Comparison of ENCODE assay signal across 20 cellular contexts in genomic region chr12:24393105-24393504, GRCh38.
A peak's percentile ranks its signal among the peaks of the same experiment; 100 is the strongest.
DNase-seq lines count a peak whose midpoint lies in the region; ATAC-seq, FAIRE-seq and TF ChIP-seq lines count a peak whose summit lies in the region.
"Had no signal": no experiment of that assay in that cellular context is flagged by ENCODE, and none has a peak within 500 bp of the region (broad histone marks: within the 10 kb centered on the region; RNA-seq: fewer than 3 reads in every experiment).

No MANE protein-coding gene starts in this region.

- in situ Hi-C loops in HepG2 (cut with HindIII; ENCODE audit: extremely low pct_ligation_motif_present, low pct_unique_long_range_greater_than_20kb), result no loop called here

- no peak for FAIRE-seq in HepG2 (lab: Jason Lieb, UNC)
- FAIRE-seq: GM12892, GM18507 had no signal

- peak overlapping the region; percentile 25 for H3K27ac Mint-ChIP-seq in glutamatergic neuron (ENCODE audit: unreplicated experiment)
- H3K27ac Mint-ChIP-seq in CD8-positive, alpha-beta T cell, result no peak overlapping the region
- H3K27ac Mint-ChIP-seq: B cell, HFFc6 had no signal

- no peak for TF ChIP-seq RAD21 in HepG2 (CRISPR knock-in tag; IDR thresholded peaks at IDR 0.05)

- H3K9ac ChIP-seq in HepG2 (ENCODE audit: insufficient read depth, low read depth, low read length), result no peak overlapping the region
- H3K9ac ChIP-seq: BLaER1 treated with 17β-estradiol and CSF1 and Interleukin-3, amounts not matched to agents 10 nM and 100 nM had no signal

- no peaks in the 10 kb centered on the region for H4K20me1 ChIP-seq in HepG2 (ENCODE audit: insufficient read depth, low read length)
- H4K20me1 ChIP-seq: BLaER1 treated with 17β-estradiol and CSF1 and Interleukin-3, amounts not matched to agents 10 nM and 100 nM had no signal

- no peak for TF ChIP-seq POLR2A in HepG2 (IDR thresholded peaks at IDR 0.05; ENCODE audit: insufficient read depth in 1 of 2, low read depth in 2 of 2, low read length in 2 of 2)
- TF ChIP-seq POLR2A in right lobe of liver (IDR thresholded peaks at IDR 0.05), result no peak

- DNase-seq in HepG2 (ENCODE audit: low spot score) (no peak), right lobe of liver (no peak), NCI-H82 treated with DMSO at 0.1 percent for 48 hours (lab: John Stamatoyannopoulos, UW; ENCODE audit: unreplicated experiment) (peak; percentile 99), glutamatergic neuron (no peak)
- DNase-seq in CD8-positive, alpha-beta T cell, result no peak
- DNase-seq: 8988T, Caco-2, DMS153, DMS79, GDM1, GOT3, H7, HFFc6 had no signal

- H3K27me3 Mint-ChIP-seq in glutamatergic neuron (ENCODE audit: unreplicated experiment), result no peaks in the 10 kb centered on the region
- H3K27me3 Mint-ChIP-seq in CD8-positive, alpha-beta T cell (ENCODE audit: low read depth), result no peaks in the 10 kb centered on the region
- H3K27me3 Mint-ChIP-seq: B cell had no signal

- TF ChIP-seq EP300 in HepG2 (IDR thresholded peaks at IDR 0.05; ENCODE audit: low read depth in 2 of 2, low read length in 2 of 2) (no peak), HepG2 (CRISPR knock-in tag; IDR thresholded peaks at IDR 0.05; ENCODE audit: borderline replicate concordance) (no peak)

- no peak overlapping the region for H3K4me2 ChIP-seq in HepG2 (ENCODE audit: low read depth, low read length)
- H3K4me2 ChIP-seq: BLaER1 treated with 17β-estradiol and CSF1 and Interleukin-3, amounts not matched to agents 10 nM and 100 nM had no signal

- no peak overlapping the region for H2AFZ ChIP-seq in HepG2 (ENCODE audit: low read length)

- CTCF ChIA-PET in HepG2 (lab: Yijun Ruan, JAX; ENCODE audit: low intra/inter-chr PET ratio, low total read pairs), result no interaction called here
- CTCF ChIA-PET in CD8-positive, alpha-beta T cell (lab: Charles Lee), result no interaction called here

- H3K27me3 ChIP-seq in HepG2 (ENCODE audit: control insufficient read depth in 1 of 2, insufficient read depth in 2 of 2, low read length in 2 of 2), result no peaks in the 10 kb centered on the region
- no peaks in the 10 kb centered on the region for H3K27me3 ChIP-seq in right lobe of liver
- H3K27me3 ChIP-seq in CD8-positive, alpha-beta T cell (ENCODE audit: insufficient read depth, low read length), result no peaks in the 10 kb centered on the region
- H3K27me3 ChIP-seq: BLaER1 treated with 17β-estradiol and CSF1 and Interleukin-3, amounts not matched to agents 10 nM and 100 nM had no signal

- no TSS peak for BruUV-seq in HepG2 (replicated peaks; lab: Mats Ljungman, UMichigan)

- peaks cover 12% of the 10 kb centered on the region for H3K36me3 Mint-ChIP-seq in glutamatergic neuron (ENCODE audit: unreplicated experiment)
- H3K36me3 Mint-ChIP-seq in CD8-positive, alpha-beta T cell, result no peaks in the 10 kb centered on the region

- POLR2A ChIA-PET in HepG2 (lab: Yijun Ruan, JAX), result no interaction called here
- POLR2A ChIA-PET in CD8-positive, alpha-beta T cell (lab: Charles Lee), result no interaction called here

- H3K79me2 ChIP-seq in HepG2 (ENCODE audit: insufficient read depth, low read length), result no peaks in the 10 kb centered on the region

- no peak for ATAC-seq in HepG2
- no peak for ATAC-seq in right lobe of liver
- ATAC-seq in HG02571 (IDR thresholded peaks at IDR 0.05; ENCODE audit: unreplicated experiment), result no peak
- no peak for ATAC-seq in HG02678 (IDR thresholded peaks at IDR 0.05; ENCODE audit: unreplicated experiment)
- ATAC-seq in CD8-positive, alpha-beta T cell, result no peak
- ATAC-seq: HCT116 had no signal

- no peak overlapping the region for H3K4me3 ChIP-seq in HepG2 (replicated peaks in 1 of 3; ENCODE audit: insufficient read depth in 1 of 3, low read depth in 2 of 3, low read length in 3 of 3)
- H3K4me3 ChIP-seq in right lobe of liver, result no peak overlapping the region
- H3K4me3 ChIP-seq in CD8-positive, alpha-beta T cell (ENCODE audit: low read depth, low read length), result no peak overlapping the region
- H3K4me3 ChIP-seq: BLaER1 treated with 17β-estradiol and CSF1 and Interleukin-3, amounts not matched to agents 10 nM and 100 nM had no signal

- H3K27ac ChIP-seq in HepG2 (ENCODE audit: extremely low read length, insufficient read depth, low read length) (no peak overlapping the region), right lobe of liver (no peak overlapping the region)
- no peak overlapping the region for H3K27ac ChIP-seq in CD8-positive, alpha-beta T cell (ENCODE audit: low read depth, low read length)
- H3K27ac ChIP-seq: BLaER1 treated with 17β-estradiol and CSF1 and Interleukin-3, amounts not matched to agents 10 nM and 100 nM had no signal

- H3K4me3 Mint-ChIP-seq in glutamatergic neuron (ENCODE audit: unreplicated experiment), result no peak overlapping the region
- no peak overlapping the region for H3K4me3 Mint-ChIP-seq in CD8-positive, alpha-beta T cell
- H3K4me3 Mint-ChIP-seq: B cell, HFFc6 had no signal

- WGBS in HepG2 (ENCODE audit: low lambda C conversion rate), result 36% methylated on average over 2 of the region's 2 CpGs
- WGBS in right lobe of liver (ENCODE audit: insufficient coverage, low coverage, low lambda C conversion rate, missing lambda C conversion rate), result 94% methylated on average over 2 of the region's 2 CpGs

- peaks cover 8% of the 10 kb centered on the region for H3K9me3 Mint-ChIP-seq in glutamatergic neuron (ENCODE audit: unreplicated experiment)
- H3K9me3 Mint-ChIP-seq in CD8-positive, alpha-beta T cell, result peaks cover 16% of the 10 kb centered on the region

- intact Hi-C loops in HepG2 (cut with micrococcal nuclease; ENCODE audit: unreplicated experiment) (no loop called here), right lobe of liver (cut with DNase I) (no loop called here)
- intact Hi-C loops in CD8-positive, alpha-beta T cell (cut with DNase I, micrococcal nuclease), result no loop called here

- H3K4me1 ChIP-seq in HepG2 (ENCODE audit: insufficient read depth, low read length) (no peaks in the 10 kb centered on the region), right lobe of liver (no peaks in the 10 kb centered on the region)
- no peaks in the 10 kb centered on the region for H3K4me1 ChIP-seq in CD8-positive, alpha-beta T cell (ENCODE audit: insufficient read depth, low read length)
- H3K4me1 ChIP-seq: Caco-2 had no signal

- TF ChIP-seq CTCF in HepG2 (CRISPR knock-in tag; IDR thresholded peaks at IDR 0.05), result no peak
- TF ChIP-seq CTCF in right lobe of liver (IDR thresholded peaks at IDR 0.05), result no peak
- no peak for TF ChIP-seq CTCF in glutamatergic neuron (IDR thresholded peaks at IDR 0.05; ENCODE audit: partially characterized antibody, unreplicated experiment)
- no peak for TF ChIP-seq CTCF in CD8-positive, alpha-beta T cell (IDR thresholded peaks at IDR 0.05)

- peaks cover 8% of the 10 kb centered on the region for H3K4me1 Mint-ChIP-seq in glutamatergic neuron (ENCODE audit: low read depth, unreplicated experiment)
- no peaks in the 10 kb centered on the region for H3K4me1 Mint-ChIP-seq in CD8-positive, alpha-beta T cell (ENCODE audit: low read depth)

- no peaks in the 10 kb centered on the region for H3K9me3 ChIP-seq in HepG2 (ENCODE audit: low read length)
- H3K9me3 ChIP-seq in right lobe of liver, result no peaks in the 10 kb centered on the region
- H3K9me3 ChIP-seq in CD8-positive, alpha-beta T cell (ENCODE audit: low read length), result no peaks in the 10 kb centered on the region

- H3K36me3 ChIP-seq in HepG2 (replicated peaks in 1 of 2; ENCODE audit: control insufficient read depth in 1 of 2, insufficient read depth in 2 of 2, low read length in 2 of 2) (no peaks in the 10 kb centered on the region), right lobe of liver (no peaks in the 10 kb centered on the region)
- no peaks in the 10 kb centered on the region for H3K36me3 ChIP-seq in CD8-positive, alpha-beta T cell (ENCODE audit: insufficient read depth, low read length)
- H3K36me3 ChIP-seq: BLaER1 treated with 17β-estradiol and CSF1 and Interleukin-3, amounts not matched to agents 10 nM and 100 nM had no signal

TF ChIP-seq in HepG2, 621 proteins besides CTCF, POLR2A, EP300 and RAD21:
- TF ChIP-seq ZBTB21 (CRISPR knock-in tag; IDR thresholded peaks at IDR 0.05) (no peak), HMGA1 (CRISPR knock-in tag; conservative IDR thresholded peaks at IDR 0.05) (no peak), HMG20A (CRISPR knock-in tag; IDR thresholded peaks at IDR 0.05; ENCODE audit: borderline replicate concordance) (no peak), NONO (IDR thresholded peaks at IDR 0.05) (no peak), NONO (CRISPR knock-in tag; conservative IDR thresholded peaks at IDR 0.05) (no peak), KMT2A (CRISPR knock-in tag; IDR thresholded peaks at IDR 0.05) (no peak), MAFK (conservative IDR thresholded peaks at IDR 0.05 in 1 of 2, IDR thresholded peaks at IDR 0.05 in 1 of 2; ENCODE audit: low read length in 2 of 2) (peak; percentile 82 to 91), MAFF (IDR thresholded peaks at IDR 0.05; ENCODE audit: low read depth, low read length) (peak; percentile 86), FOXP1 (IDR thresholded peaks at IDR 0.05) (no peak), FOXP1 (CRISPR knock-in tag; IDR thresholded peaks at IDR 0.05) (no peak)
- TF ChIP-seq, protein P1, sequence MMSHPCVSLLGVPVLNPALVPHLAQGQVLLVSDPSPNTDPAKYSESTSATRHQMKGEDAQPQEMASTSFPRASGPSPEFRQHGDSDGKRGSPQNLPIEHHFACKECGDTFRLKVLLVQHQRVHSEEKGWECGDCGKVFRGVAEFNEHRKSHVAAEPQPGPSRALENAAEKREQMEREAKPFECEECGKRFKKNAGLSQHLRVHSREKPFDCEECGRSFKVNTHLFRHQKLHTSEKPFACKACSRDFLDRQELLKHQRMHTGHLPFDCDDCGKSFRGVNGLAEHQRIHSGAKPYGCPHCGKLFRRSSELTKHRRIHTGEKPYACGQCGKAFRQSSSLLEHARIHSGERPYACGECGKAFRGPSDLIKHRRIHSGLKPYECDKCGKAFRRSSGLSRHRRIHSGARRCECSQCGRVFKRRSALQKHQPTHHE (CRISPR knock-in tag; IDR thresholded peaks at IDR 0.05; ENCODE audit: borderline replicate concordance), result no peak
TF ChIP-seq in HepG2: peak in this region for 2.
